ENCODE assay signal across 19 cellular contexts in the genomic region with DNA sequence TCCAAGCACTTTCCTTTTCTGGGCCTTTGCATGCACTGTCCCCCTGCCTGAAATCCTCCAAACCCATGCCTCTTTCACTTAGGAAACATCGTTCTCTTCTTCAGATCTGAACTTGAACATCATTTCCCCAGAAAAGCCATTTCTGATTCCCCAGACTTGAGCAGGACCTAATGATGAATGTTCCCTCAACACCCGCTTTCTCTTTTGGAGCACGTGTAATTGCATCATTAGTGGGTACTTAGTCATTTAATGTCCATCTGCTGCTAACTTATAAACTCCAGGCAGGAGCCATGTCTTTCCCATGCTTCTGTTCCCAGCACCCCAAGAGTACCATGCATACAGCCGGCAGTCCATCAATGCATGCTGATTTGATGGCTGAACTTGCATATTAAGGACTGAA. TPM values are rescaled to one million over a fixed set of nuclear protein-coding genes. Genes with fewer than 3 reads are reported as not detected.
"Had no signal": no experiment of that assay in that cellular context is flagged by ENCODE, and none has a peak within 500 bp of the region (broad histone marks: within the 10 kb centered on the region; RNA-seq: fewer than 3 reads in every experiment).

No MANE protein-coding gene starts in this region.

- H3K36me3 ChIP-seq: left lung, neutrophil, tibial nerve, vagina had no signal

- H3K27me3 Mint-ChIP-seq: stimulated activated memory B cell treated with anti-CD40 and anti-IgM and Interleukin-4, amounts not matched to agents 10 μg/mL and 1 μg/mL and 100 μg/mL, for 72 hours had no signal

- H3K27ac ChIP-seq: left lung, neutrophil, tibial nerve, vagina, VCaP had no signal

- H3K4me3 Mint-ChIP-seq: activated naive CD4-positive, alpha-beta T cell treated with anti-CD3 and anti-CD28 coated beads, Interleukin-2, amount 10 ng/mL, durations not matched to agents 7 days and 5 days; endodermal cell; naive thymus-derived CD8-positive, alpha-beta T cell; stimulated activated memory B cell treated with anti-CD40 and anti-IgM and Interleukin-4, amounts not matched to agents 10 μg/mL and 1 μg/mL and 100 μg/mL, for 72 hours had no signal

- H3K4me3 ChIP-seq: left lung, mucosa of descending colon, tibial nerve, vagina had no signal

- H3K36me3 Mint-ChIP-seq: naive thymus-derived CD8-positive, alpha-beta T cell; stimulated activated memory B cell treated with anti-CD40 and anti-IgM and Interleukin-4, amounts not matched to agents 10 μg/mL and 1 μg/mL and 100 μg/mL, for 72 hours had no signal

- DNase-seq: activated CD4-positive, alpha-beta T cell treated with anti-CD3 and anti-CD28 coated beads, Interleukin-2, amount 50 U/mL, for 48 hours; activated naive CD4-positive, alpha-beta T cell treated with anti-CD3 and anti-CD28 coated beads, Interleukin-2, amount 10 ng/mL, durations not matched to agents 7 days and 5 days; activated T-cell treated with anti-CD3 and anti-CD28 coated beads, Interleukin-2, amount 50 U/mL, for 1 hour; endodermal cell; erythroblast; hippocampal formation; kidney; left lung; mucosa of descending colon; naive thymus-derived CD8-positive, alpha-beta T cell; stimulated activated CD4-positive, alpha-beta T cell treated with anti-CD3 and anti-CD28 coated beads, Interleukin-2, amount 100 ng/mL, for 48 hours; substantia nigra; T1000 had no signal

- H3K4me1 ChIP-seq: tibial nerve, vagina had no signal

- H3K9me3 ChIP-seq: left lung, mucosa of descending colon, neutrophil, tibial nerve, vagina had no signal

- H3K9me3 Mint-ChIP-seq: activated T-helper 2 cell treated with anti-CD3 and anti-CD28 coated beads, Interferon-gamma antibody, Interleukin-2, Interleukin-4, amounts not matched to agents 10 μg/mL and 5 μg/mL and 100 μg/mL, durations not matched to agents 14 hours and 24 hours and 36 hours; endodermal cell; naive thymus-derived CD8-positive, alpha-beta T cell; stimulated activated memory B cell treated with anti-CD40 and anti-IgM and Interleukin-4, amounts not matched to agents 10 μg/mL and 1 μg/mL and 100 μg/mL, for 72 hours had no signal

- ATAC-seq: mucosa of descending colon; naive thymus-derived CD8-positive, alpha-beta T cell; stimulated activated memory B cell treated with anti-CD40 and anti-IgM and Interleukin-4, amounts not matched to agents 10 μg/mL and 1 μg/mL and 100 μg/mL, for 72 hours had no signal

- H3K27ac Mint-ChIP-seq: activated naive CD4-positive, alpha-beta T cell treated with anti-CD3 and anti-CD28 coated beads, Interleukin-2, amount 10 ng/mL, durations not matched to agents 7 days and 5 days; activated T-helper 2 cell treated with anti-CD3 and anti-CD28 coated beads, Interferon-gamma antibody, Interleukin-2, Interleukin-4, amounts not matched to agents 10 μg/mL and 5 μg/mL and 100 μg/mL, durations not matched to agents 14 hours and 24 hours and 36 hours; stimulated activated memory B cell treated with anti-CD40 and anti-IgM and Interleukin-4, amounts not matched to agents 10 μg/mL and 1 μg/mL and 100 μg/mL, for 72 hours had no signal

- H3K27me3 ChIP-seq: left lung, tibial nerve, vagina had no signal

RNA-seq across cellular contexts. Expression of gene ECHDC3, which starts 36.5 kb away (rescaled TPM):
- total RNA-seq: activated T-helper 2 cell treated with anti-CD3 and anti-CD28 coated beads, Interferon-gamma antibody, Interleukin-2, Interleukin-4, amounts not matched to agents 10 μg/mL and 5 μg/mL and 100 μg/mL, durations not matched to agents 14 hours and 24 hours and 36 hours had no signal
